In the genomic region with DNA sequence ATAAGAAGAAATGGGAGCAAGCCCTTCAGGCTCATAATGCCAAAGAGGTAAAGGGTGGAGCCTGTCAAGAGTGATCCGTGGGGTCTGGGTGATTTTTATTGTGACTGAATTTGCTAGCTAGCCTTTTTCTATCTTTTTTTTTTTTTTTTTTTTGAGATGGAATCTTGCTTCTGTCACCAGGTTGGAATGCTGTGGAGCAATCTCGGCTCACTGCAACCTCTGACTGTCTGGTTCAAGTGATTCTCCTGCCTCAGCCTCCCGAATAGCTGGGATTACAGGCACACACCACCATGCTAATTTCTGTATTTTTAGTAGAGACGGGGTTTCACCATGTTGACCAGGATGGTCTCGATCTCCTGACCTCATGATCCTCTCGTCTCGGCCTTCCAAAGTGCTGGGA, we compare ENCODE assay signal across 16 cellular contexts. TPM values are rescaled to one million over a fixed set of nuclear protein-coding genes. Genes with fewer than 3 reads are reported as not detected.
A peak's percentile ranks its signal among the peaks of the same experiment; 100 is the strongest.
DNase-seq lines count a peak whose midpoint lies in the region; ATAC-seq and TF ChIP-seq lines count a peak whose summit lies in the region.
"Had no signal": no experiment of that assay in that cellular context is flagged by ENCODE, and none has a peak within 500 bp of the region (broad histone marks: within the 10 kb centered on the region; RNA-seq: fewer than 3 reads in every experiment).

No MANE protein-coding gene starts in this region.

- intact Hi-C loops in naive thymus-derived CD4-positive, alpha-beta T cell (cut with micrococcal nuclease): no loop called here
- intact Hi-C loops in psoas muscle (cut with DNase I): no loop called here

- H3K27ac Mint-ChIP-seq in naive thymus-derived CD4-positive, alpha-beta T cell: no peak overlapping the region

- peaks cover 0 to 2% (median 0%) of the 10 kb centered on the region in 7 donors for H3K4me1 Mint-ChIP-seq in naive thymus-derived CD4-positive, alpha-beta T cell

- no peak for ATAC-seq in naive thymus-derived CD4-positive, alpha-beta T cell
- ATAC-seq in psoas muscle: no peak

- H3K9me3 ChIP-seq in suprapubic skin (no peaks in the 10 kb centered on the region), psoas muscle (no peaks in the 10 kb centered on the region), osteoblast (ENCODE audit: low read depth, low read length) (no peaks in the 10 kb centered on the region)
- no peaks in the 10 kb centered on the region for H3K9me3 ChIP-seq in naive thymus-derived CD4-positive, alpha-beta T cell (ENCODE audit: control insufficient read depth in 2 of 3, low read length in 3 of 3)

- no peak overlapping the region for H2AFZ ChIP-seq in osteoblast (ENCODE audit: low read length)

- no peaks in the 10 kb centered on the region for H3K4me1 ChIP-seq in suprapubic skin
- H3K4me1 ChIP-seq in naive thymus-derived CD4-positive, alpha-beta T cell (ENCODE audit: control insufficient read depth in 2 of 2, insufficient read depth in 2 of 2, low read length in 2 of 2): no peaks in the 10 kb centered on the region
- no peaks in the 10 kb centered on the region for H3K4me1 ChIP-seq in psoas muscle
- H3K4me1 ChIP-seq in osteoblast (ENCODE audit: insufficient read depth, low read length): peaks cover 5% of the 10 kb centered on the region

- DNase-seq in AG09309 (ENCODE audit: low read depth): peak; percentile 7
- DNase-seq in cardiac fibroblast (ENCODE audit: low read depth in 2 of 2): peak; percentile 12 to 48
- DNase-seq in iris pigment epithelial cell (ENCODE audit: low read depth): peak; percentile 64
- DNase-seq in suprapubic skin (ENCODE audit: low spot score in 2 of 2): no peak
- no peak for DNase-seq in naive thymus-derived CD4-positive, alpha-beta T cell
- no peak for DNase-seq in psoas muscle
- DNase-seq in osteoblast (ENCODE audit: insufficient read length, low spot score, missing footprints): no peak
- DNase-seq: 8988T, Calu3, GDM1, NCI-H2171 treated with DMSO at 0.1 percent for 48 hours, NCI-H510A, SHP77 treated with DMSO at 0.1 percent for 48 hours had no signal

- no peaks in the 10 kb centered on the region for H4K20me1 ChIP-seq in osteoblast (ENCODE audit: insufficient read depth, low read length)

- WGBS in suprapubic skin: 82% methylated on average over 7 of the region's 7 CpGs
- WGBS in psoas muscle, 3 donors: 73 to 86% (median 81%) methylated on average over 7 of the region's 7 CpGs

- no peak overlapping the region for H3K4me3 Mint-ChIP-seq in naive thymus-derived CD4-positive, alpha-beta T cell

- TF ChIP-seq EP300 in Ishikawa (IDR thresholded peaks at IDR 0.05; ENCODE audit: borderline replicate concordance) (no peak), suprapubic skin (IDR thresholded peaks at IDR 0.05) (no peak)

- no peaks in the 10 kb centered on the region for H3K36me3 Mint-ChIP-seq in naive thymus-derived CD4-positive, alpha-beta T cell

- H3K36me3 ChIP-seq in suprapubic skin (no peaks in the 10 kb centered on the region), psoas muscle (ENCODE audit: insufficient read depth in 1 of 2, low read depth in 1 of 2) (no peaks in the 10 kb centered on the region), osteoblast (ENCODE audit: insufficient read depth, low read length) (no peaks in the 10 kb centered on the region)
- no peaks in the 10 kb centered on the region for H3K36me3 ChIP-seq in naive thymus-derived CD4-positive, alpha-beta T cell (ENCODE audit: control insufficient read depth in 2 of 3, insufficient read depth in 3 of 3, low read length in 3 of 3)

- no peaks in the 10 kb centered on the region for H3K9me3 Mint-ChIP-seq in naive thymus-derived CD4-positive, alpha-beta T cell

- H3K27ac ChIP-seq in suprapubic skin: no peak overlapping the region
- no peak overlapping the region for H3K27ac ChIP-seq in naive thymus-derived CD4-positive, alpha-beta T cell (ENCODE audit: low read depth, low read length)
- no peak overlapping the region for H3K27ac ChIP-seq in psoas muscle
- no peak overlapping the region for H3K27ac ChIP-seq in osteoblast (ENCODE audit: low read depth, low read length)

- no peak for TF ChIP-seq POLR2A in suprapubic skin (IDR thresholded peaks at IDR 0.05)

- H3K4me2 ChIP-seq in osteoblast (ENCODE audit: insufficient read depth, low read length): no peak overlapping the region

- POLR2A ChIA-PET in naive thymus-derived CD4-positive, alpha-beta T cell (lab: Charles Lee): no interaction called here

- H3K4me3 ChIP-seq in AG09309 (ENCODE audit: control insufficient read depth, low read depth, low read length) (no peak overlapping the region), cardiac fibroblast (replicated peaks in 1 of 2; ENCODE audit: low read depth in 2 of 2, low read length in 2 of 2) (no peak overlapping the region), suprapubic skin (no peak overlapping the region), psoas muscle (no peak overlapping the region), osteoblast (ENCODE audit: insufficient read depth, low read length) (no peak overlapping the region)
- no peak overlapping the region for H3K4me3 ChIP-seq in naive thymus-derived CD4-positive, alpha-beta T cell (ENCODE audit: low read length)

- TF ChIP-seq CTCF in AG09309 (IDR thresholded peaks at IDR 0.05; ENCODE audit: control insufficient read depth, insufficient read depth, low read depth, low read length, missing control alignments) (no peak), cardiac fibroblast (IDR thresholded peaks at IDR 0.05; ENCODE audit: low read depth, low read length) (no peak), suprapubic skin (IDR thresholded peaks at IDR 0.05) (no peak), psoas muscle (IDR thresholded peaks at IDR 0.05) (no peak), osteoblast (IDR thresholded peaks at IDR 0.05; ENCODE audit: extremely low read depth, low read depth, low read length) (no peak)

- no peaks in the 10 kb centered on the region for H3K27me3 ChIP-seq in suprapubic skin
- peaks cover 0 to 3% of the 10 kb centered on the region in 2 donors for H3K27me3 ChIP-seq in naive thymus-derived CD4-positive, alpha-beta T cell (ENCODE audit: control insufficient read depth in 2 of 2, insufficient read depth in 2 of 2, low read length in 2 of 2)
- no peaks in the 10 kb centered on the region for H3K27me3 ChIP-seq in psoas muscle (ENCODE audit: insufficient read depth in 3 of 3, low read length in 2 of 3)
- no peaks in the 10 kb centered on the region for H3K27me3 ChIP-seq in osteoblast (ENCODE audit: insufficient read depth, low read length)

- no peak for TF ChIP-seq RAD21 in Ishikawa (IDR thresholded peaks at IDR 0.05; ENCODE audit: low read depth)

- peaks cover 0 to 30% (median 11%) of the 10 kb centered on the region in 5 donors for H3K27me3 Mint-ChIP-seq in naive thymus-derived CD4-positive, alpha-beta T cell

- no peaks in the 10 kb centered on the region for H3K79me2 ChIP-seq in osteoblast (ENCODE audit: insufficient read depth, low read length)

- CTCF ChIA-PET in naive thymus-derived CD4-positive, alpha-beta T cell (lab: Charles Lee): no interaction called here

TF ChIP-seq in Ishikawa, 13 proteins besides CTCF, POLR2A, EP300 and RAD21:
- TF ChIP-seq TEAD4 (IDR thresholded peaks at IDR 0.05) (peak; percentile 30; the same call in 1 of the 2 replicates), CEBPB (IDR thresholded peaks at IDR 0.05) (peak; percentile 47; the same call in 1 of the 2 replicates), EGR1 (IDR thresholded peaks at IDR 0.05) (no peak), TCF12 (IDR thresholded peaks at IDR 0.05; ENCODE audit: low read depth) (no peak)
- TF ChIP-seq, protein P1, sequence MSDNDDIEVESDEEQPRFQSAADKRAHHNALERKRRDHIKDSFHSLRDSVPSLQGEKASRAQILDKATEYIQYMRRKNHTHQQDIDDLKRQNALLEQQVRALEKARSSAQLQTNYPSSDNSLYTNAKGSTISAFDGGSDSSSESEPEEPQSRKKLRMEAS (IDR thresholded peaks at IDR 0.05): no peak
- TF ChIP-seq, protein P2, sequence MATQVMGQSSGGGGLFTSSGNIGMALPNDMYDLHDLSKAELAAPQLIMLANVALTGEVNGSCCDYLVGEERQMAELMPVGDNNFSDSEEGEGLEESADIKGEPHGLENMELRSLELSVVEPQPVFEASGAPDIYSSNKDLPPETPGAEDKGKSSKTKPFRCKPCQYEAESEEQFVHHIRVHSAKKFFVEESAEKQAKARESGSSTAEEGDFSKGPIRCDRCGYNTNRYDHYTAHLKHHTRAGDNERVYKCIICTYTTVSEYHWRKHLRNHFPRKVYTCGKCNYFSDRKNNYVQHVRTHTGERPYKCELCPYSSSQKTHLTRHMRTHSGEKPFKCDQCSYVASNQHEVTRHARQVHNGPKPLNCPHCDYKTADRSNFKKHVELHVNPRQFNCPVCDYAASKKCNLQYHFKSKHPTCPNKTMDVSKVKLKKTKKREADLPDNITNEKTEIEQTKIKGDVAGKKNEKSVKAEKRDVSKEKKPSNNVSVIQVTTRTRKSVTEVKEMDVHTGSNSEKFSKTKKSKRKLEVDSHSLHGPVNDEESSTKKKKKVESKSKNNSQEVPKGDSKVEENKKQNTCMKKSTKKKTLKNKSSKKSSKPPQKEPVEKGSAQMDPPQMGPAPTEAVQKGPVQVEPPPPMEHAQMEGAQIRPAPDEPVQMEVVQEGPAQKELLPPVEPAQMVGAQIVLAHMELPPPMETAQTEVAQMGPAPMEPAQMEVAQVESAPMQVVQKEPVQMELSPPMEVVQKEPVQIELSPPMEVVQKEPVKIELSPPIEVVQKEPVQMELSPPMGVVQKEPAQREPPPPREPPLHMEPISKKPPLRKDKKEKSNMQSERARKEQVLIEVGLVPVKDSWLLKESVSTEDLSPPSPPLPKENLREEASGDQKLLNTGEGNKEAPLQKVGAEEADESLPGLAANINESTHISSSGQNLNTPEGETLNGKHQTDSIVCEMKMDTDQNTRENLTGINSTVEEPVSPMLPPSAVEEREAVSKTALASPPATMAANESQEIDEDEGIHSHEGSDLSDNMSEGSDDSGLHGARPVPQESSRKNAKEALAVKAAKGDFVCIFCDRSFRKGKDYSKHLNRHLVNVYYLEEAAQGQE (IDR thresholded peaks at IDR 0.05; ENCODE audit: low read depth): no peak

RNA-seq across cellular contexts. Expression of gene DRC1, which starts 29.1 kb away (rescaled TPM):
- total RNA-seq in suprapubic skin: under 1 TPM in 1 of 4 donors, not detected in 3; 0.26 TPM
- total RNA-seq in naive thymus-derived CD4-positive, alpha-beta T cell: under 1 TPM in 1 of 5 experiments, not detected in 4; 0.29 TPM
- not detected for polyA plus RNA-seq in naive thymus-derived CD4-positive, alpha-beta T cell
- total RNA-seq in psoas muscle: under 1 TPM in 2 of 4 donors, not detected in 2; 0.10 to 0.15 TPM
- polyA plus RNA-seq in psoas muscle: under 1 TPM in 2 of 3 donors, not detected in 1; 0.04 to 0.06 TPM
- under 0.01 and 0.36 TPM in 2 replicates for total RNA-seq in osteoblast
- total RNA-seq: Calu3, H1, LHCN-M2 had no signal

RNA-seq across cellular contexts. Expression of gene OTOF, which starts 47.1 kb away (rescaled TPM):
- total RNA-seq in suprapubic skin: under 1 TPM in 3 of 4 donors, not detected in 1; 0.16 to 0.39 (median 0.17) TPM
- total RNA-seq in naive thymus-derived CD4-positive, alpha-beta T cell: 10 to 100 TPM in 1 of 5 experiments, under 1 TPM in 3, not detected in 1; 0.16 to 14.8 (median 0.71) TPM
- polyA plus RNA-seq in naive thymus-derived CD4-positive, alpha-beta T cell: under 1 TPM in 1 of 2 donors, not detected in 1; 0.22 TPM
- total RNA-seq in psoas muscle: 1 to 10 TPM in 2 of 4 donors, under 1 TPM in 2; 0.34 to 2.2 (median 1.1) TPM
- under 1 TPM; 0.14 to 0.16 (median 0.14) TPM for polyA plus RNA-seq in psoas muscle
- total RNA-seq in osteoblast: not detected in 2 replicates
- total RNA-seq: Calu3, H1 had no signal

Comparison
In these comparisons a context has a peak if more than half of its experiments do, and no peak if none do; other contexts are left out.
1. DNase-seq: peak in AG09309 (single experiment), cardiac fibroblast (2 of 2) and iris pigment epithelial cell (single experiment); none in suprapubic skin (0 of 2), naive thymus-derived CD4-positive, alpha-beta T cell (0 of 9), psoas muscle (0 of 2) and osteoblast (single experiment).